Comparison of ENCODE assay signal across 1 cellular context in genomic region chr2:158498043-158498748, GRCh38.
TF ChIP-seq lines count a peak whose summit lies in the region.

No MANE protein-coding gene starts in this region.

TF ChIP-seq in IMR-90, 13 proteins besides CTCF, POLR2A, EP300 and RAD21:
- TF ChIP-seq CEBPB (IDR thresholded peaks at IDR 0.05; ENCODE audit: low read depth, low read length), result peak; percentile 24; the same call in 1 of the 2 replicates
- TF ChIP-seq USF2 (IDR thresholded peaks at IDR 0.05; ENCODE audit: low read depth, low read length), result no peak
